Comparison of ENCODE assay signal across 1 cellular context in genomic region chr3:150740733-150741496, GRCh38.
TF ChIP-seq lines count a peak whose summit lies in the region.

No MANE protein-coding gene starts in this region.

TF ChIP-seq in K562, 482 proteins besides CTCF, POLR2A, EP300 and RAD21:
- TF ChIP-seq RBM25 (IDR thresholded peaks at IDR 0.05; ENCODE audit: low read depth, low read length, severe bottlenecking) (peak; percentile 17), NFIC (IDR thresholded peaks at IDR 0.05) (peak; percentile 70), ZBTB12 (CRISPR knock-in tag; IDR thresholded peaks at IDR 0.05) (no peak), HMBOX1 (IDR thresholded peaks at IDR 0.05) (peak; percentile 61; the same call in 1 of the 2 replicates)
